ENCODE assay signal across 11 cellular contexts in genomic region chr3:183826448-183826847, GRCh38. TPM values are rescaled to one million over a fixed set of nuclear protein-coding genes. Genes with fewer than 3 reads are reported as not detected.
A peak's percentile ranks its signal among the peaks of the same experiment; 100 is the strongest.
DNase-seq lines count a peak whose midpoint lies in the region; ATAC-seq, FAIRE-seq and TF ChIP-seq lines count a peak whose summit lies in the region.
"Had no signal": no experiment of that assay in that cellular context is flagged by ENCODE, and none has a peak within 500 bp of the region (broad histone marks: within the 10 kb centered on the region; RNA-seq: fewer than 3 reads in every experiment).

No MANE protein-coding gene starts in this region.

- H3K4me3 Mint-ChIP-seq in CD8-positive, alpha-beta memory T cell, result peak overlapping the region; percentile 63 to 88 (median 80)
- H3K4me3 Mint-ChIP-seq in naive thymus-derived CD8-positive, alpha-beta T cell, result peak overlapping the region; percentile 27 to 87 (median 75)

- TF ChIP-seq EP300 in Ishikawa (IDR thresholded peaks at IDR 0.05; ENCODE audit: borderline replicate concordance), result no peak

- no peaks in the 10 kb centered on the region for H3K27me3 ChIP-seq in CD8-positive, alpha-beta memory T cell (ENCODE audit: insufficient read depth, low read length, poor library complexity, severe bottlenecking)
- no peaks in the 10 kb centered on the region for H3K27me3 ChIP-seq in bronchial epithelial cell (ENCODE audit: control insufficient read depth, insufficient read depth, low read length)
- H3K27me3 ChIP-seq: hepatocyte had no signal

- H3K27me3 Mint-ChIP-seq in CD8-positive, alpha-beta memory T cell, result no peaks in the 10 kb centered on the region
- no peaks in the 10 kb centered on the region for H3K27me3 Mint-ChIP-seq in naive thymus-derived CD8-positive, alpha-beta T cell

- FAIRE-seq in bronchial epithelial cell (lab: Jason Lieb, UNC), result no peak

- H3K4me1 Mint-ChIP-seq in CD8-positive, alpha-beta memory T cell, result peaks cover 11 to 23% (median 19%) of the 10 kb centered on the region in 3 donors
- H3K4me1 Mint-ChIP-seq in naive thymus-derived CD8-positive, alpha-beta T cell, result peaks cover 6 to 19% (median 14%) of the 10 kb centered on the region in 4 donors

- H3K27ac ChIP-seq in CD8-positive, alpha-beta memory T cell (ENCODE audit: low read depth, low read length), result no peak overlapping the region
- H3K27ac ChIP-seq: hepatocyte had no signal

- no peak overlapping the region for H3K4me3 ChIP-seq in CD8-positive, alpha-beta memory T cell (ENCODE audit: low read length)
- H3K4me3 ChIP-seq in bronchial epithelial cell (ENCODE audit: low read depth, low read length), result no peak overlapping the region
- H3K4me3 ChIP-seq: hepatocyte had no signal

- peaks cover 0 to 29% (median 2%) of the 10 kb centered on the region in 3 donors for H3K36me3 Mint-ChIP-seq in CD8-positive, alpha-beta memory T cell
- H3K36me3 Mint-ChIP-seq in naive thymus-derived CD8-positive, alpha-beta T cell, result peaks cover 0 to 23% (median 0%) of the 10 kb centered on the region in 3 donors

- H3K36me3 ChIP-seq in CD8-positive, alpha-beta memory T cell (ENCODE audit: insufficient read depth, low read length), result no peaks in the 10 kb centered on the region
- H3K36me3 ChIP-seq in bronchial epithelial cell (ENCODE audit: control insufficient read depth, insufficient read depth, low read length), result peaks cover 5% of the 10 kb centered on the region

- no peaks in the 10 kb centered on the region for H3K9me3 ChIP-seq in CD8-positive, alpha-beta memory T cell (ENCODE audit: low read length)

- TF ChIP-seq RAD21 in Ishikawa (IDR thresholded peaks at IDR 0.05; ENCODE audit: low read depth), result no peak

- CTCF ChIA-PET in CD8-positive, alpha-beta memory T cell (lab: Charles Lee), result interaction anchor here (1.5 to 2.0 kb wide), 5 partner anchors 9 to 66 kb away, joined by 4 to 7 read pairs (median 5); partner anchors contain the start of gene PARL

- peak in 1 of 5 donors; percentile 9 for DNase-seq in CD8-positive, alpha-beta memory T cell
- peak; percentile 48 for DNase-seq in bronchial epithelial cell (ENCODE audit: low read depth)
- peak in 1 of 10 donors; percentile 8 for DNase-seq in naive thymus-derived CD8-positive, alpha-beta T cell
- no peak for DNase-seq in pons (ENCODE audit: low spot score)
- DNase-seq: activated CD4-positive, alpha-beta T cell treated with anti-CD3 and anti-CD28 coated beads, Interleukin-2, amount 50 U/mL, for 1 hour; PC-3 had no signal

- POLR2A ChIA-PET in CD8-positive, alpha-beta memory T cell (lab: Charles Lee), result no interaction called here
- POLR2A ChIA-PET in naive thymus-derived CD8-positive, alpha-beta T cell (lab: Charles Lee), result interaction anchor here (0.5 to 3.1 kb wide), 2 partner anchors 11 to 363 kb away, joined by 3 to 22 read pairs; no protein-coding TSS in a partner anchor

- peaks cover 10% of the 10 kb centered on the region for H3K4me1 ChIP-seq in CD8-positive, alpha-beta memory T cell (ENCODE audit: insufficient read depth, low read length)

- TF ChIP-seq CTCF in bronchial epithelial cell (IDR thresholded peaks at IDR 0.05; ENCODE audit: insufficient read depth, low read length, severe bottlenecking), result no peak

- ATAC-seq in naive thymus-derived CD8-positive, alpha-beta T cell, result no peak
- no peak for ATAC-seq in GM21381 (IDR thresholded peaks at IDR 0.05; ENCODE audit: unreplicated experiment)
- no peak for ATAC-seq in GM21390 (IDR thresholded peaks at IDR 0.05; ENCODE audit: unreplicated experiment)
- ATAC-seq in HG03457 (IDR thresholded peaks at IDR 0.05; ENCODE audit: unreplicated experiment), result no peak

- peak overlapping the region in 5 of 8 donors; percentile 16 to 72 (median 42) for H3K27ac Mint-ChIP-seq in CD8-positive, alpha-beta memory T cell
- H3K27ac Mint-ChIP-seq in naive thymus-derived CD8-positive, alpha-beta T cell, result peak overlapping the region; percentile 33 to 91 (median 72)

- H3K9me3 Mint-ChIP-seq in CD8-positive, alpha-beta memory T cell, result no peaks in the 10 kb centered on the region
- no peaks in the 10 kb centered on the region for H3K9me3 Mint-ChIP-seq in naive thymus-derived CD8-positive, alpha-beta T cell

TF ChIP-seq in Ishikawa, 13 proteins besides CTCF, POLR2A, EP300 and RAD21:
- no peak for TF ChIP-seq ZBTB7A (IDR thresholded peaks at IDR 0.05; ENCODE audit: low read depth)
- no peak for TF ChIP-seq FOXM1 (IDR thresholded peaks at IDR 0.05; ENCODE audit: borderline replicate concordance, low read depth)
- peak; percentile 38; the same call in 1 of the 2 replicates for TF ChIP-seq USF1 (IDR thresholded peaks at IDR 0.05)
- peak; percentile 47; the same call in 1 of the 2 replicates for TF ChIP-seq NFIC (IDR thresholded peaks at IDR 0.05)
- no peak for TF ChIP-seq TCF12 (IDR thresholded peaks at IDR 0.05; ENCODE audit: low read depth)
- TF ChIP-seq TEAD4 (IDR thresholded peaks at IDR 0.05), result no peak
- TF ChIP-seq, protein P1, sequence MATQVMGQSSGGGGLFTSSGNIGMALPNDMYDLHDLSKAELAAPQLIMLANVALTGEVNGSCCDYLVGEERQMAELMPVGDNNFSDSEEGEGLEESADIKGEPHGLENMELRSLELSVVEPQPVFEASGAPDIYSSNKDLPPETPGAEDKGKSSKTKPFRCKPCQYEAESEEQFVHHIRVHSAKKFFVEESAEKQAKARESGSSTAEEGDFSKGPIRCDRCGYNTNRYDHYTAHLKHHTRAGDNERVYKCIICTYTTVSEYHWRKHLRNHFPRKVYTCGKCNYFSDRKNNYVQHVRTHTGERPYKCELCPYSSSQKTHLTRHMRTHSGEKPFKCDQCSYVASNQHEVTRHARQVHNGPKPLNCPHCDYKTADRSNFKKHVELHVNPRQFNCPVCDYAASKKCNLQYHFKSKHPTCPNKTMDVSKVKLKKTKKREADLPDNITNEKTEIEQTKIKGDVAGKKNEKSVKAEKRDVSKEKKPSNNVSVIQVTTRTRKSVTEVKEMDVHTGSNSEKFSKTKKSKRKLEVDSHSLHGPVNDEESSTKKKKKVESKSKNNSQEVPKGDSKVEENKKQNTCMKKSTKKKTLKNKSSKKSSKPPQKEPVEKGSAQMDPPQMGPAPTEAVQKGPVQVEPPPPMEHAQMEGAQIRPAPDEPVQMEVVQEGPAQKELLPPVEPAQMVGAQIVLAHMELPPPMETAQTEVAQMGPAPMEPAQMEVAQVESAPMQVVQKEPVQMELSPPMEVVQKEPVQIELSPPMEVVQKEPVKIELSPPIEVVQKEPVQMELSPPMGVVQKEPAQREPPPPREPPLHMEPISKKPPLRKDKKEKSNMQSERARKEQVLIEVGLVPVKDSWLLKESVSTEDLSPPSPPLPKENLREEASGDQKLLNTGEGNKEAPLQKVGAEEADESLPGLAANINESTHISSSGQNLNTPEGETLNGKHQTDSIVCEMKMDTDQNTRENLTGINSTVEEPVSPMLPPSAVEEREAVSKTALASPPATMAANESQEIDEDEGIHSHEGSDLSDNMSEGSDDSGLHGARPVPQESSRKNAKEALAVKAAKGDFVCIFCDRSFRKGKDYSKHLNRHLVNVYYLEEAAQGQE (IDR thresholded peaks at IDR 0.05; ENCODE audit: low read depth), result no peak

RNA-seq across cellular contexts. Expression of gene MAP6D1, which starts 1.1 kb away (rescaled TPM):
- 1 to 10 TPM; 3.7 to 3.8 TPM for total RNA-seq in CD8-positive, alpha-beta memory T cell
- 3.6 TPM for polyA plus RNA-seq in CD8-positive, alpha-beta memory T cell
- 0.79 and 0.90 TPM in 2 replicates for total RNA-seq in bronchial epithelial cell
- 1 to 10 TPM; 1.0 to 4.9 TPM for total RNA-seq in naive thymus-derived CD8-positive, alpha-beta T cell
- 1 to 10 TPM in 2 of 3 donors, under 1 TPM in 1; 0.58 to 2.9 (median 1.0) TPM for polyA plus RNA-seq in naive thymus-derived CD8-positive, alpha-beta T cell

RNA-seq across cellular contexts. Expression of gene PARL, which starts 58.2 kb away (rescaled TPM):
- total RNA-seq in CD8-positive, alpha-beta memory T cell, result 10 to 100 TPM; 95.9 to 98.1 TPM
- 93.4 TPM for polyA plus RNA-seq in CD8-positive, alpha-beta memory T cell
- total RNA-seq in bronchial epithelial cell, result 68.0 and 75.6 TPM in 2 replicates
- total RNA-seq in naive thymus-derived CD8-positive, alpha-beta T cell, result 10 to 100 TPM; 45.3 to 49.0 TPM
- 100 to 1,000 TPM; 108 to 155 (median 129) TPM for polyA plus RNA-seq in naive thymus-derived CD8-positive, alpha-beta T cell
